ENCODE assay signal across 17 cellular contexts in genomic region chr12:114408415-114408814, GRCh38. TPM values are rescaled to one million over a fixed set of nuclear protein-coding genes. Genes with fewer than 3 reads are reported as not detected.
DNase-seq lines count a peak whose midpoint lies in the region; ATAC-seq and TF ChIP-seq lines count a peak whose summit lies in the region.
"Had no signal": no experiment of that assay in that cellular context is flagged by ENCODE, and none has a peak within 500 bp of the region (broad histone marks: within the 10 kb centered on the region; RNA-seq: fewer than 3 reads in every experiment).

No MANE protein-coding gene starts in this region.

- no peak for DNase-seq in activated T-cell treated with anti-CD3 and anti-CD28 coated beads, Interleukin-2, amount 50 U/mL, for 72 hours
- DNase-seq in activated T-cell treated with anti-CD3 and anti-CD28 coated beads, Interleukin-2, amount 50 U/mL, for 48 hours = no peak
- no peak for DNase-seq in NT2/D1 (ENCODE audit: low read depth, low spot score)
- DNase-seq in foreskin fibroblast = peak in 1 of 2 donors; percentile 70
- DNase-seq in stomach = no peak
- DNase-seq in CD4-positive, alpha-beta T cell = no peak
- DNase-seq in globus pallidus (ENCODE audit: low spot score) = no peak
- DNase-seq: ACHN; activated CD8-positive, alpha-beta memory T cell treated with anti-CD3 and anti-CD28 coated beads, Interleukin-2, amount 50 U/mL, for 48 hours; dorsolateral prefrontal cortex; gastrocnemius medialis; natural killer cell; substantia nigra had no signal

- WGBS in stomach, 5 donors = 5 to 12% (median 8%) methylated on average over 19 of the region's 19 CpGs

- H3K27ac Mint-ChIP-seq in activated T-cell treated with anti-CD3 and anti-CD28 coated beads, Interleukin-2, amount 50 U/mL, for 72 hours = peak overlapping the region; percentile 46
- H3K27ac Mint-ChIP-seq in CD4-positive, alpha-beta T cell = no peak overlapping the region
- H3K27ac Mint-ChIP-seq: natural killer cell had no signal

- H3K4me3 ChIP-seq in NT2/D1 (ENCODE audit: insufficient read length, low read depth) (peak overlapping the region; percentile 29), foreskin fibroblast (ENCODE audit: low read depth in 1 of 2, low read length in 2 of 2) (peak overlapping the region; percentile 75 to 91), stomach (peak overlapping the region in 3 of 4 donors; percentile 34 to 55 (median 50))

- H3K36me3 ChIP-seq in NT2/D1 (ENCODE audit: insufficient read depth, insufficient read length, low read length) (no peaks in the 10 kb centered on the region), stomach (no peaks in the 10 kb centered on the region)
- H3K36me3 ChIP-seq: gastrocnemius medialis, right lobe of liver had no signal

- H3K9me3 Mint-ChIP-seq in activated T-cell treated with anti-CD3 and anti-CD28 coated beads, Interleukin-2, amount 50 U/mL, for 72 hours = no peaks in the 10 kb centered on the region
- H3K9me3 Mint-ChIP-seq in CD4-positive, alpha-beta T cell = no peaks in the 10 kb centered on the region
- H3K9me3 Mint-ChIP-seq: natural killer cell had no signal

- peak overlapping the region; percentile 64 to 65 for H3K4me3 Mint-ChIP-seq in activated T-cell treated with anti-CD3 and anti-CD28 coated beads, Interleukin-2, amount 50 U/mL, for 72 hours
- H3K4me3 Mint-ChIP-seq in CD4-positive, alpha-beta T cell = no peak overlapping the region
- H3K4me3 Mint-ChIP-seq: natural killer cell had no signal

- intact Hi-C loops in stomach (cut with DNase I; ENCODE audit: low total_unique reads) = no loop called here
- intact Hi-C loops in CD4-positive, alpha-beta T cell (cut with DNase I, micrococcal nuclease) = no loop called here

- no peak overlapping the region for H3K27ac ChIP-seq in stomach
- no peak overlapping the region for H3K27ac ChIP-seq in CD4-positive, alpha-beta T cell (ENCODE audit: low read depth, low read length)
- H3K27ac ChIP-seq: dorsolateral prefrontal cortex, gastrocnemius medialis, right lobe of liver had no signal

- H3K9me3 ChIP-seq in NT2/D1 (ENCODE audit: insufficient read depth, low read length) (no peaks in the 10 kb centered on the region), stomach (peaks cover 0 to 9% (median 0%) of the 10 kb centered on the region in 4 donors)
- H3K9me3 ChIP-seq in CD4-positive, alpha-beta T cell (ENCODE audit: control insufficient read depth, low read length) = no peaks in the 10 kb centered on the region
- H3K9me3 ChIP-seq: gastrocnemius medialis, right lobe of liver had no signal

- no peak for TF ChIP-seq EP300 in stomach (IDR thresholded peaks at IDR 0.05)

- TF ChIP-seq CTCF in foreskin fibroblast (IDR thresholded peaks at IDR 0.05; ENCODE audit: low read depth, low read length) = no peak
- TF ChIP-seq CTCF in stomach (IDR thresholded peaks at IDR 0.05) = no peak
- TF ChIP-seq CTCF in CD4-positive, alpha-beta T cell (IDR thresholded peaks at IDR 0.05) = no peak

- CTCF ChIA-PET in CD4-positive, alpha-beta T cell (lab: Charles Lee) = no interaction called here

- H3K4me1 Mint-ChIP-seq in activated T-cell treated with anti-CD3 and anti-CD28 coated beads, Interleukin-2, amount 50 U/mL, for 72 hours (ENCODE audit: low read depth) = peaks cover 9% of the 10 kb centered on the region
- H3K4me1 Mint-ChIP-seq in CD4-positive, alpha-beta T cell (ENCODE audit: low read depth) = peaks cover 4% of the 10 kb centered on the region
- H3K4me1 Mint-ChIP-seq: natural killer cell had no signal

- peaks cover 13% of the 10 kb centered on the region for H3K4me1 ChIP-seq in NT2/D1 (ENCODE audit: insufficient read depth, insufficient read length)
- peaks cover 8 to 41% (median 21%) of the 10 kb centered on the region in 4 donors for H3K4me1 ChIP-seq in stomach

- H3K27me3 Mint-ChIP-seq in activated T-cell treated with anti-CD3 and anti-CD28 coated beads, Interleukin-2, amount 50 U/mL, for 72 hours (ENCODE audit: low read depth) = peaks cover 95% of the 10 kb centered on the region
- peaks cover 94% of the 10 kb centered on the region for H3K27me3 Mint-ChIP-seq in CD4-positive, alpha-beta T cell

- no peak overlapping the region for H3K9ac ChIP-seq in NT2/D1 (ENCODE audit: insufficient read length, low read depth)

- POLR2A ChIA-PET in CD4-positive, alpha-beta T cell (lab: Charles Lee) = interaction anchor here (0.6 kb wide), 1 partner anchor 19 kb away, joined by 3 read pairs; no protein-coding TSS in a partner anchor

- no peak for ATAC-seq in activated T-cell treated with anti-CD3 and anti-CD28 coated beads, Interleukin-2, amount 50 U/mL, for 72 hours (replicated peaks in 1 of 2)
- ATAC-seq in CD4-positive, alpha-beta T cell (ENCODE audit: poor library complexity) = no peak
- ATAC-seq in GM19035 (IDR thresholded peaks at IDR 0.05; ENCODE audit: unreplicated experiment) = no peak
- ATAC-seq: gastrocnemius medialis, natural killer cell had no signal

- no peak for TF ChIP-seq POLR2A in stomach (IDR thresholded peaks at IDR 0.05)

- H3K27me3 ChIP-seq in NT2/D1 (ENCODE audit: insufficient read depth, insufficient read length) (peaks cover 100% of the 10 kb centered on the region), stomach (peaks cover 46 to 100% (median 99%) of the 10 kb centered on the region in 3 donors)
- peaks cover 98% of the 10 kb centered on the region for H3K27me3 ChIP-seq in CD4-positive, alpha-beta T cell (ENCODE audit: control insufficient read depth, insufficient read depth, low read length)

- H3K36me3 Mint-ChIP-seq in activated T-cell treated with anti-CD3 and anti-CD28 coated beads, Interleukin-2, amount 50 U/mL, for 72 hours (ENCODE audit: insufficient read depth in 2 of 2) = peaks cover under 1 to 2% of the 10 kb centered on the region in 2 donors
- H3K36me3 Mint-ChIP-seq in CD4-positive, alpha-beta T cell (ENCODE audit: low read depth) = no peaks in the 10 kb centered on the region

RNA-seq across cellular contexts. Expression of gene TBX5, which starts 2.5 kb away (rescaled TPM):
- total RNA-seq in activated T-cell treated with anti-CD3 and anti-CD28 coated beads, Interleukin-2, amount 50 U/mL, for 72 hours = not detected
- not detected for total RNA-seq in stomach
- under 1 TPM in 1 of 3 donors, not detected in 2; 0.35 TPM for polyA plus RNA-seq in stomach
- total RNA-seq in CD4-positive, alpha-beta T cell = not detected
- total RNA-seq: gastrocnemius medialis, kidney epithelial cell, natural killer cell, right lobe of liver, SK-MEL-5 had no signal

Comparison
In these comparisons a context has a peak if more than half of its experiments do, and no peak if none do; other contexts are left out.
1. H3K4me3 ChIP-seq: peak in every context shown above with its lines; median percentile 83 in foreskin fibroblast; 50 in stomach; 29 in NT2/D1.